Comparison of ENCODE assay signal across 8 cellular contexts in the genomic region with DNA sequence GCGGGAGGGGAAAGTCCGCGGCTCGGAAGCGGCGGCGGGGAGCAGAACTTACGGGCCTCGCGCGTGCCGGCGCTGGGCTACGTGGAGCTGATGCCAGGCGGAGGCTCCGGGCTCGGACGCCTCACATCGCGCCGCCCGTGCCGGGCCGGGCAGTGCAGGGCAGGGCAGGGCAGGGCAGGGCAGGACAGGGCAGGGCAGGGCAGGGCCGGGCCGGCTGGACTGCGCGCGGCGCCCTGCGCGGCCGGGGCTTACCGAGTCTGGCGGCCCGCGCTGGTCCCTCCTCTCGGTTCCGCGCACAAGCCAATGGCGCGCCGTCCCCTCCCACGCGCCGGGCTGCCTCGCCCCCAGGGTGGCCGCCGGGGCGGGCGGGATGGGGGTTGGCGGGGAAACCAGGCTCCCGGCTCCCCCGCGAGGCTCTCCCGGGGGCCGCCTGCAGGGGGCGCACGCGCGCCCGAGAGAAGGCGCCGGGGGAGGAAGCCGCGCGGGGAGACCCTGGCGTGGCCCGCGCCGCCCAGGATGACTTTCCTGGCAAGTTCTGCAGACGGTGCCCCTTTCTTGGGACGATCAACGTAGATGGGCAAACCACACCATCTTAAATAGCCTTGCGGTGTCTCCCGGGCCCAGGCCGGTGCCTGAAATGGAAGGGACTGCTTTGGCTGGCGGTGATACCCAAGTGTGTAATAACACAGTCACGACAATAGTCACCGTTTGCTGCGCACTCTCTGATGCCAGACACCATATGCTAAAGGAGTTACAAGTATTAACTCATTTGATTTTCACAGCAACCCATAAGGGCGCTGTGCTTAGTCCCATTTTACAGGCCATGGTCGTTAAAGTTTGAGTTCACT. TPM values are rescaled to one million over a fixed set of nuclear protein-coding genes. Genes with fewer than 3 reads are reported as not detected.
DNase-seq lines count a peak whose midpoint lies in the region; ATAC-seq and TF ChIP-seq lines count a peak whose summit lies in the region.

TSS of gene TP53I11 (minus strand) at position 259 of the 848 bp plus-strand sequence. CDS start 12,548 bp downstream, outside the sequence.

- ATAC-seq in SK-N-SH treated with all-trans-retinoic acid at 6 μM for 48 hours (peak; percentile 81), left cardiac atrium (peak; percentile 81 to 85)

- H3K36me3 ChIP-seq in adipocyte (ENCODE audit: control insufficient read depth, insufficient read depth, low read length, severe bottlenecking), result no peaks in the 10 kb centered on the region
- no peaks in the 10 kb centered on the region for H3K36me3 ChIP-seq in uterus

- H3K9me3 ChIP-seq in adipocyte (ENCODE audit: control insufficient read depth, low read length) (no peaks in the 10 kb centered on the region), uterus (no peaks in the 10 kb centered on the region)

- H3K27ac ChIP-seq in uterus, result peak within 1 kb of the TSS; percentile 60 to 75

- DNase-seq in AG20443 (ENCODE audit: low spot score), result peak; percentile 95
- peak; percentile 81 for DNase-seq in HEK293T (ENCODE audit: extremely low spot score)
- peak; percentile 92 for DNase-seq in adipocyte (ENCODE audit: low read depth)
- peak; percentile 88 for DNase-seq in left cardiac atrium
- peak; percentile 43 for DNase-seq in pulmonary artery endothelial cell (ENCODE audit: low read depth, low spot score)
- DNase-seq in uterus, result peak; percentile 60 to 81
- DNase-seq in Kasumi-1 (lab: John Stamatoyannopoulos, UW), result no peak

- CTCF ChIA-PET in HEK293T (lab: Yijun Ruan, JAX), result interaction anchor here (0.8 to 0.9 kb wide), 3 partner anchors 10 to 19 kb away, joined by 3 read pairs; no protein-coding TSS in a partner anchor

- no peaks in the 10 kb centered on the region for H3K27me3 ChIP-seq in adipocyte (replicated peaks; ENCODE audit: control insufficient read depth, insufficient read depth, low read length)
- H3K27me3 ChIP-seq in uterus, result no peaks in the 10 kb centered on the region

- H3K9ac ChIP-seq in adipocyte (ENCODE audit: low read length), result peak within 1 kb of the TSS; percentile 95

- peak; percentile 67 to 86 for TF ChIP-seq POLR2A in uterus (IDR thresholded peaks at IDR 0.05)

- intact Hi-C loops in left cardiac atrium (cut with DNase I) (loop anchor here in 1 of 2 donors (5.0 kb wide), 1 partner anchor 41 kb away; no protein-coding TSS in a partner anchor), uterus (cut with DNase I; ENCODE audit: low total_unique reads) (no loop called here)

- H3K4me3 ChIP-seq in adipocyte (ENCODE audit: low read length), result peak within 1 kb of the TSS; percentile 90
- peak within 1 kb of the TSS; percentile 73 to 79 for H3K4me3 ChIP-seq in uterus

- H3K4me1 ChIP-seq in adipocyte (ENCODE audit: control insufficient read depth, insufficient read depth, low read length) (peaks cover 43% of the 10 kb centered on the region), uterus (peaks cover 0 to 1% of the 10 kb centered on the region in 2 donors)

- peak; percentile 27 to 69 (median 48) for TF ChIP-seq CTCF in uterus (IDR thresholded peaks at IDR 0.05)

- POLR2A ChIA-PET in HEK293T (lab: Yijun Ruan, JAX), result no interaction called here

TF ChIP-seq in HEK293T, 16 proteins besides CTCF, POLR2A, EP300 and RAD21:
- TF ChIP-seq LEF1 (IDR thresholded peaks at IDR 0.05; ENCODE audit: borderline replicate concordance) (peak; percentile 85; the same call in 1 of the 2 replicates), CTBP1 (IDR thresholded peaks at IDR 0.05; ENCODE audit: borderline replicate concordance) (no peak)

TF ChIP-seq in SK-N-SH treated with all-trans-retinoic acid at 6 μM for 48 hours, 23 proteins besides CTCF, POLR2A, EP300 and RAD21 (continues in another document):
- TF ChIP-seq PPARA (CRISPR knock-in tag; IDR thresholded peaks at IDR 0.05; ENCODE audit: borderline replicate concordance) (no peak), ISL1 (CRISPR knock-in tag; IDR thresholded peaks at IDR 0.05) (no peak), ZC3H10 (CRISPR knock-in tag; IDR thresholded peaks at IDR 0.05) (no peak), ESRRG (CRISPR knock-in tag; IDR thresholded peaks at IDR 0.05) (no peak), ZNF8 (CRISPR knock-in tag; IDR thresholded peaks at IDR 0.05) (no peak), SNAI2 (CRISPR knock-in tag; IDR thresholded peaks at IDR 0.05) (no peak), TSHZ2 (CRISPR knock-in tag; IDR thresholded peaks at IDR 0.05) (no peak), RARB (CRISPR knock-in tag; IDR thresholded peaks at IDR 0.05) (no peak), OSR1 (CRISPR knock-in tag; IDR thresholded peaks at IDR 0.05) (no peak), ARNTL (CRISPR knock-in tag; IDR thresholded peaks at IDR 0.05; ENCODE audit: borderline replicate concordance, low read depth) (no peak), CSDC2 (CRISPR knock-in tag; IDR thresholded peaks at IDR 0.05) (no peak), TCF4 (CRISPR knock-in tag; IDR thresholded peaks at IDR 0.05; ENCODE audit: borderline replicate concordance) (no peak), ZFP30 (CRISPR knock-in tag; IDR thresholded peaks at IDR 0.05) (no peak), ZFP3 (CRISPR knock-in tag; IDR thresholded peaks at IDR 0.05) (no peak), TOX (CRISPR knock-in tag; IDR thresholded peaks at IDR 0.05; ENCODE audit: borderline replicate concordance) (no peak)
- TF ChIP-seq, protein P1, sequence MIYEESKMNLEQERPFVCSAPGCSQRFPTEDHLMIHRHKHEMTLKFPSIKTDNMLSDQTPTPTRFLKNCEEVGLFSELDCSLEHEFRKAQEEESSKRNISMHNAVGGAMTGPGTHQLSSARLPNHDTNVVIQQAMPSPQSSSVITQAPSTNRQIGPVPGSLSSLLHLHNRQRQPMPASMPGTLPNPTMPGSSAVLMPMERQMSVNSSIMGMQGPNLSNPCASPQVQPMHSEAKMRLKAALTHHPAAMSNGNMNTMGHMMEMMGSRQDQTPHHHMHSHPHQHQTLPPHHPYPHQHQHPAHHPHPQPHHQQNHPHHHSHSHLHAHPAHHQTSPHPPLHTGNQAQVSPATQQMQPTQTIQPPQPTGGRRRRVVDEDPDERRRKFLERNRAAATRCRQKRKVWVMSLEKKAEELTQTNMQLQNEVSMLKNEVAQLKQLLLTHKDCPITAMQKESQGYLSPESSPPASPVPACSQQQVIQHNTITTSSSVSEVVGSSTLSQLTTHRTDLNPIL (CRISPR knock-in tag; IDR thresholded peaks at IDR 0.05; ENCODE audit: low read depth), result no peak
- TF ChIP-seq, protein P2, sequence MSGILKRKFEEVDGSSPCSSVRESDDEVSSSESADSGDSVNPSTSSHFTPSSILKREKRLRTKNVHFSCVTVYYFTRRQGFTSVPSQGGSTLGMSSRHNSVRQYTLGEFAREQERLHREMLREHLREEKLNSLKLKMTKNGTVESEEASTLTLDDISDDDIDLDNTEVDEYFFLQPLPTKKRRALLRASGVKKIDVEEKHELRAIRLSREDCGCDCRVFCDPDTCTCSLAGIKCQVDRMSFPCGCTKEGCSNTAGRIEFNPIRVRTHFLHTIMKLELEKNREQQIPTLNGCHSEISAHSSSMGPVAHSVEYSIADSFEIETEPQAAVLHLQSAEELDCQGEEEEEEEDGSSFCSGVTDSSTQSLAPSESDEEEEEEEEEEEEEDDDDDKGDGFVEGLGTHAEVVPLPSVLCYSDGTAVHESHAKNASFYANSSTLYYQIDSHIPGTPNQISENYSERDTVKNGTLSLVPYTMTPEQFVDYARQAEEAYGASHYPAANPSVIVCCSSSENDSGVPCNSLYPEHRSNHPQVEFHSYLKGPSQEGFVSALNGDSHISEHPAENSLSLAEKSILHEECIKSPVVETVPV (CRISPR knock-in tag; IDR thresholded peaks at IDR 0.05), result no peak
- TF ChIP-seq, protein P3, sequence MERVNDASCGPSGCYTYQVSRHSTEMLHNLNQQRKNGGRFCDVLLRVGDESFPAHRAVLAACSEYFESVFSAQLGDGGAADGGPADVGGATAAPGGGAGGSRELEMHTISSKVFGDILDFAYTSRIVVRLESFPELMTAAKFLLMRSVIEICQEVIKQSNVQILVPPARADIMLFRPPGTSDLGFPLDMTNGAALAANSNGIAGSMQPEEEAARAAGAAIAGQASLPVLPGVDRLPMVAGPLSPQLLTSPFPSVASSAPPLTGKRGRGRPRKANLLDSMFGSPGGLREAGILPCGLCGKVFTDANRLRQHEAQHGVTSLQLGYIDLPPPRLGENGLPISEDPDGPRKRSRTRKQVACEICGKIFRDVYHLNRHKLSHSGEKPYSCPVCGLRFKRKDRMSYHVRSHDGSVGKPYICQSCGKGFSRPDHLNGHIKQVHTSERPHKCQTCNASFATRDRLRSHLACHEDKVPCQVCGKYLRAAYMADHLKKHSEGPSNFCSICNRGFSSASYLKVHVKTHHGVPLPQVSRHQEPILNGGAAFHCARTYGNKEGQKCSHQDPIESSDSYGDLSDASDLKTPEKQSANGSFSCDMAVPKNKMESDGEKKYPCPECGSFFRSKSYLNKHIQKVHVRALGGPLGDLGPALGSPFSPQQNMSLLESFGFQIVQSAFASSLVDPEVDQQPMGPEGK (CRISPR knock-in tag; IDR thresholded peaks at IDR 0.05; ENCODE audit: borderline replicate concordance), result no peak

RNA-seq across cellular contexts. Expression of gene TP53I11, which starts in this region (rescaled TPM):
- total RNA-seq in left cardiac atrium, result 100 to 1,000 TPM in 1 of 2 donors, 10 to 100 TPM in 1; 96.4 to 115 TPM
- 19.9 and 24.1 TPM in 2 replicates for total RNA-seq in pulmonary artery endothelial cell
- 10 to 100 TPM in 3 of 4 donors, 1 to 10 TPM in 1; 3.8 to 53.9 (median 17.5) TPM for total RNA-seq in uterus

Comparison
In these comparisons a context has a peak if more than half of its experiments do, and no peak if none do; other contexts are left out.
1. DNase-seq: peak in AG20443 (single experiment), HEK293T (single experiment), adipocyte (single experiment), left cardiac atrium (single experiment), pulmonary artery endothelial cell (single experiment) and uterus (2 of 2); none in Kasumi-1 (0 of 2).